In genomic region chr6:70108230-70108629, GRCh38 we compare ENCODE assay signal across 8 cellular contexts.
DNase-seq lines count a peak whose midpoint lies in the region; ATAC-seq and TF ChIP-seq lines count a peak whose summit lies in the region.

No MANE protein-coding gene starts in this region.

- TF ChIP-seq RAD21 in Ishikawa (IDR thresholded peaks at IDR 0.05; ENCODE audit: low read depth), result peak; percentile 75

- intact Hi-C loops in spleen (cut with DNase I; ENCODE audit: low total_unique reads), result loop anchor here (5.0 kb wide), 1 partner anchor 271 kb away; no protein-coding TSS in a partner anchor

- H3K27me3 ChIP-seq in gastroesophageal sphincter (no peaks in the 10 kb centered on the region), spleen (replicated peaks in 1 of 7) (no peaks in the 10 kb centered on the region)

- TF ChIP-seq POLR2A in gastroesophageal sphincter (IDR thresholded peaks at IDR 0.05) (no peak), spleen (IDR thresholded peaks at IDR 0.05) (no peak)

- H3K27ac ChIP-seq in gastroesophageal sphincter (no peak overlapping the region), spleen (no peak overlapping the region)

- WGBS in gastroesophageal sphincter (ENCODE audit: low coverage in 1 of 2), 2 donors, result 8 to 22% methylated on average over 1 of the region's 1 CpG
- WGBS in spleen, 5 donors, result 26 to 41% (median 35%) methylated on average over 1 of the region's 1 CpG

- H3K36me3 Mint-ChIP-seq in activated naive CD8-positive, alpha-beta T cell treated with anti-CD3 and anti-CD28 coated beads, Interleukin-2, amount 50 U/mL, for 24 hours (ENCODE audit: low read depth), result no peaks in the 10 kb centered on the region

- no peak for TF ChIP-seq EP300 in Ishikawa (IDR thresholded peaks at IDR 0.05; ENCODE audit: borderline replicate concordance)
- TF ChIP-seq EP300 in gastroesophageal sphincter (IDR thresholded peaks at IDR 0.05), result no peak

- no peaks in the 10 kb centered on the region for H3K27me3 Mint-ChIP-seq in activated naive CD8-positive, alpha-beta T cell treated with anti-CD3 and anti-CD28 coated beads, Interleukin-2, amount 50 U/mL, for 24 hours

- no peaks in the 10 kb centered on the region for H3K4me1 Mint-ChIP-seq in activated naive CD8-positive, alpha-beta T cell treated with anti-CD3 and anti-CD28 coated beads, Interleukin-2, amount 50 U/mL, for 24 hours

- H3K4me3 ChIP-seq in AG09309 (ENCODE audit: control insufficient read depth, low read depth, low read length) (no peak overlapping the region), GM12875 (ENCODE audit: low read depth, low read length) (no peak overlapping the region), gastroesophageal sphincter (no peak overlapping the region), spleen (no peak overlapping the region)

- peak; percentile 61 for TF ChIP-seq CTCF in AG09309 (IDR thresholded peaks at IDR 0.05; ENCODE audit: control insufficient read depth, insufficient read depth, low read depth, low read length, missing control alignments)
- peak; percentile 36; the same call in 1 of the 2 replicates for TF ChIP-seq CTCF in GM12875 (IDR thresholded peaks at IDR 0.05; ENCODE audit: borderline replicate concordance, insufficient read depth, low read depth, low read length)
- peak; percentile 36 to 66 (median 58) for TF ChIP-seq CTCF in gastroesophageal sphincter (IDR thresholded peaks at IDR 0.05)
- peak; percentile 17 to 71 (median 56) for TF ChIP-seq CTCF in spleen (IDR thresholded peaks at IDR 0.05 in 8 of 11, conservative IDR thresholded peaks at IDR 0.05 in 3 of 11)

- H3K27ac Mint-ChIP-seq in activated naive CD8-positive, alpha-beta T cell treated with anti-CD3 and anti-CD28 coated beads, Interleukin-2, amount 50 U/mL, for 24 hours, result no peak overlapping the region

- H3K4me3 Mint-ChIP-seq in activated naive CD8-positive, alpha-beta T cell treated with anti-CD3 and anti-CD28 coated beads, Interleukin-2, amount 50 U/mL, for 24 hours, result no peak overlapping the region

- H3K36me3 ChIP-seq in gastroesophageal sphincter, result no peaks in the 10 kb centered on the region
- peaks cover 0 to 8% (median 0%) of the 10 kb centered on the region in 6 donors for H3K36me3 ChIP-seq in spleen

- DNase-seq in AG09309 (ENCODE audit: low read depth), result no peak
- DNase-seq in spleen, result no peak
- DNase-seq in activated naive CD4-positive, alpha-beta T cell (lab: John Stamatoyannopoulos, UW), result no peak
- DNase-seq in activated naive CD8-positive, alpha-beta T cell treated with anti-CD3 and anti-CD28 coated beads, Interleukin-2, amount 50 U/mL, for 24 hours, result no peak

- no peaks in the 10 kb centered on the region for H3K9me3 Mint-ChIP-seq in activated naive CD8-positive, alpha-beta T cell treated with anti-CD3 and anti-CD28 coated beads, Interleukin-2, amount 50 U/mL, for 24 hours

- ATAC-seq in SK-N-SH treated with all-trans-retinoic acid at 6 μM for 48 hours, result peak; percentile 65; the same call in 2 of the 3 replicates
- ATAC-seq in gastroesophageal sphincter, result no peak
- ATAC-seq in activated naive CD8-positive, alpha-beta T cell treated with anti-CD3 and anti-CD28 coated beads, Interleukin-2, amount 50 U/mL, for 24 hours, result no peak

- H3K4me1 ChIP-seq in gastroesophageal sphincter (no peaks in the 10 kb centered on the region), spleen (peaks cover 0 to 3% (median 0%) of the 10 kb centered on the region in 6 donors)

- no peaks in the 10 kb centered on the region for H3K9me3 ChIP-seq in gastroesophageal sphincter
- H3K9me3 ChIP-seq in spleen, result no peaks in the 10 kb centered on the region

TF ChIP-seq in Ishikawa, 13 proteins besides CTCF, POLR2A, EP300 and RAD21 (continues in another document):
- TF ChIP-seq ZBTB7A (IDR thresholded peaks at IDR 0.05; ENCODE audit: low read depth), result no peak
- TF ChIP-seq REST (IDR thresholded peaks at IDR 0.05; ENCODE audit: low read depth), result no peak
- no peak for TF ChIP-seq NFIC (IDR thresholded peaks at IDR 0.05)
- TF ChIP-seq CEBPB (IDR thresholded peaks at IDR 0.05), result no peak
- no peak for TF ChIP-seq CREB1 (IDR thresholded peaks at IDR 0.05; ENCODE audit: low read depth)
- TF ChIP-seq TEAD4 (IDR thresholded peaks at IDR 0.05), result no peak
- TF ChIP-seq, protein P1, sequence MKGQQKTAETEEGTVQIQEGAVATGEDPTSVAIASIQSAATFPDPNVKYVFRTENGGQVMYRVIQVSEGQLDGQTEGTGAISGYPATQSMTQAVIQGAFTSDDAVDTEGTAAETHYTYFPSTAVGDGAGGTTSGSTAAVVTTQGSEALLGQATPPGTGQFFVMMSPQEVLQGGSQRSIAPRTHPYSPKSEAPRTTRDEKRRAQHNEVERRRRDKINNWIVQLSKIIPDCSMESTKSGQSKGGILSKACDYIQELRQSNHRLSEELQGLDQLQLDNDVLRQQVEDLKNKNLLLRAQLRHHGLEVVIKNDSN (IDR thresholded peaks at IDR 0.05), result no peak
- no peak for TF ChIP-seq FOXM1 (IDR thresholded peaks at IDR 0.05; ENCODE audit: borderline replicate concordance, low read depth)
- no peak for TF ChIP-seq TAF1 (IDR thresholded peaks at IDR 0.05; ENCODE audit: low read depth)
- no peak for TF ChIP-seq YY1 (IDR thresholded peaks at IDR 0.05; ENCODE audit: low read depth)
- TF ChIP-seq TCF12 (IDR thresholded peaks at IDR 0.05; ENCODE audit: low read depth), result no peak
- no peak for TF ChIP-seq EGR1 (IDR thresholded peaks at IDR 0.05)

TF ChIP-seq in SK-N-SH treated with all-trans-retinoic acid at 6 μM for 48 hours, 23 proteins besides CTCF, POLR2A, EP300 and RAD21:
- TF ChIP-seq RARB (CRISPR knock-in tag; IDR thresholded peaks at IDR 0.05), result no peak
- TF ChIP-seq ARNTL (CRISPR knock-in tag; IDR thresholded peaks at IDR 0.05; ENCODE audit: borderline replicate concordance, low read depth), result no peak
- TF ChIP-seq PPARA (CRISPR knock-in tag; IDR thresholded peaks at IDR 0.05; ENCODE audit: borderline replicate concordance), result no peak
- TF ChIP-seq, protein P2, sequence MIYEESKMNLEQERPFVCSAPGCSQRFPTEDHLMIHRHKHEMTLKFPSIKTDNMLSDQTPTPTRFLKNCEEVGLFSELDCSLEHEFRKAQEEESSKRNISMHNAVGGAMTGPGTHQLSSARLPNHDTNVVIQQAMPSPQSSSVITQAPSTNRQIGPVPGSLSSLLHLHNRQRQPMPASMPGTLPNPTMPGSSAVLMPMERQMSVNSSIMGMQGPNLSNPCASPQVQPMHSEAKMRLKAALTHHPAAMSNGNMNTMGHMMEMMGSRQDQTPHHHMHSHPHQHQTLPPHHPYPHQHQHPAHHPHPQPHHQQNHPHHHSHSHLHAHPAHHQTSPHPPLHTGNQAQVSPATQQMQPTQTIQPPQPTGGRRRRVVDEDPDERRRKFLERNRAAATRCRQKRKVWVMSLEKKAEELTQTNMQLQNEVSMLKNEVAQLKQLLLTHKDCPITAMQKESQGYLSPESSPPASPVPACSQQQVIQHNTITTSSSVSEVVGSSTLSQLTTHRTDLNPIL (CRISPR knock-in tag; IDR thresholded peaks at IDR 0.05; ENCODE audit: low read depth), result no peak
- TF ChIP-seq BACH2 (CRISPR knock-in tag; IDR thresholded peaks at IDR 0.05; ENCODE audit: borderline replicate concordance), result no peak
- no peak for TF ChIP-seq ZNF8 (CRISPR knock-in tag; IDR thresholded peaks at IDR 0.05)
- no peak for TF ChIP-seq ZFP3 (CRISPR knock-in tag; IDR thresholded peaks at IDR 0.05)
- no peak for TF ChIP-seq TOX (CRISPR knock-in tag; IDR thresholded peaks at IDR 0.05; ENCODE audit: borderline replicate concordance)
